Comparison of ENCODE assay signal across 19 cellular contexts in genomic region chr17:77414811-77415400, GRCh38.
DNase-seq lines count a peak whose midpoint lies in the region; ATAC-seq, FAIRE-seq and TF ChIP-seq lines count a peak whose summit lies in the region.
"Had no signal": no experiment of that assay in that cellular context is flagged by ENCODE, and none has a peak within 500 bp of the region (broad histone marks: within the 10 kb centered on the region; RNA-seq: fewer than 3 reads in every experiment).

No MANE protein-coding gene starts in this region.

- no peak for DNase-seq in activated naive CD8-positive, alpha-beta T cell treated with anti-CD3 and anti-CD28 coated beads, Interleukin-2, amount 10 ng/mL, durations not matched to agents 7 days and 5 days
- DNase-seq in activated naive CD8-positive, alpha-beta T cell treated with anti-CD3 and anti-CD28 coated beads, Interleukin-2, amount 50 U/mL, for 24 hours: no peak
- DNase-seq in NCI-H774 (lab: John Stamatoyannopoulos, UW): peak; percentile 38
- DNase-seq in left colon: no peak
- DNase-seq in transverse colon: no peak
- DNase-seq in kidney: no peak
- DNase-seq: C1 segment of cervical spinal cord, DMS 273 treated with DMSO at 0.1 percent for 48 hours, HFFc6, NCI-H1930, NCI-H510A, NCI-H82, PC-3 had no signal

- H3K4me3 ChIP-seq in transverse colon: no peak overlapping the region
- H3K4me3 ChIP-seq in kidney (ENCODE audit: low read length in 2 of 2): no peak overlapping the region
- H3K4me3 ChIP-seq: K562 had no signal

- H3K4me1 Mint-ChIP-seq in activated naive CD8-positive, alpha-beta T cell treated with anti-CD3 and anti-CD28 coated beads, Interleukin-2, amount 10 ng/mL, durations not matched to agents 7 days and 5 days: peaks cover 36% of the 10 kb centered on the region
- peaks cover 42% of the 10 kb centered on the region for H3K4me1 Mint-ChIP-seq in activated naive CD8-positive, alpha-beta T cell treated with anti-CD3 and anti-CD28 coated beads, Interleukin-2, amount 50 U/mL, for 24 hours

- H3K27ac Mint-ChIP-seq in activated naive CD8-positive, alpha-beta T cell treated with anti-CD3 and anti-CD28 coated beads, Interleukin-2, amount 10 ng/mL, durations not matched to agents 7 days and 5 days: peak overlapping the region; percentile 25
- H3K27ac Mint-ChIP-seq in activated naive CD8-positive, alpha-beta T cell treated with anti-CD3 and anti-CD28 coated beads, Interleukin-2, amount 50 U/mL, for 24 hours: no peak overlapping the region
- H3K27ac Mint-ChIP-seq: HFFc6 had no signal

- H3K9me3 Mint-ChIP-seq in activated naive CD8-positive, alpha-beta T cell treated with anti-CD3 and anti-CD28 coated beads, Interleukin-2, amount 10 ng/mL, durations not matched to agents 7 days and 5 days: no peaks in the 10 kb centered on the region
- H3K9me3 Mint-ChIP-seq in activated naive CD8-positive, alpha-beta T cell treated with anti-CD3 and anti-CD28 coated beads, Interleukin-2, amount 50 U/mL, for 24 hours: no peaks in the 10 kb centered on the region

- no peak for ATAC-seq in activated naive CD8-positive, alpha-beta T cell treated with anti-CD3 and anti-CD28 coated beads, Interleukin-2, amount 10 ng/mL, durations not matched to agents 7 days and 5 days (ENCODE audit: low read depth)
- ATAC-seq in activated naive CD8-positive, alpha-beta T cell treated with anti-CD3 and anti-CD28 coated beads, Interleukin-2, amount 50 U/mL, for 24 hours: no peak
- peak; percentile 26 for ATAC-seq in left colon
- no peak for ATAC-seq in HG03469 (IDR thresholded peaks at IDR 0.05; ENCODE audit: unreplicated experiment)
- no peak for ATAC-seq in GM21515 (IDR thresholded peaks at IDR 0.05; ENCODE audit: unreplicated experiment)
- ATAC-seq: K562, PC-3 had no signal

- no peaks in the 10 kb centered on the region for H3K27me3 ChIP-seq in transverse colon

- H3K4me1 ChIP-seq in transverse colon: peaks cover 19 to 30% (median 24%) of the 10 kb centered on the region in 4 donors
- H3K4me1 ChIP-seq in kidney (ENCODE audit: control insufficient read depth in 1 of 2, insufficient read depth in 1 of 2, low read depth in 1 of 2, low read length in 2 of 2): peaks cover 0 to 9% of the 10 kb centered on the region in 2 donors

- peaks cover 27% of the 10 kb centered on the region for H3K36me3 Mint-ChIP-seq in activated naive CD8-positive, alpha-beta T cell treated with anti-CD3 and anti-CD28 coated beads, Interleukin-2, amount 10 ng/mL, durations not matched to agents 7 days and 5 days
- no peaks in the 10 kb centered on the region for H3K36me3 Mint-ChIP-seq in activated naive CD8-positive, alpha-beta T cell treated with anti-CD3 and anti-CD28 coated beads, Interleukin-2, amount 50 U/mL, for 24 hours (ENCODE audit: low read depth)

- no peak for TF ChIP-seq POLR2A in transverse colon (IDR thresholded peaks at IDR 0.05)

- no peak overlapping the region for H3K9ac ChIP-seq in kidney (ENCODE audit: low read length in 2 of 2)

- H3K9me3 ChIP-seq in transverse colon: no peaks in the 10 kb centered on the region
- no peaks in the 10 kb centered on the region for H3K9me3 ChIP-seq in kidney (ENCODE audit: control insufficient read depth in 1 of 2, low read length in 2 of 2)

- in situ Hi-C loops in transverse colon (cut with MboI; ENCODE audit: low pct_ligation_motif_present in 1 of 4, low pct_unique_long_range_greater_than_20kb in 1 of 4, low sequenced_read_pairs in 3 of 4): no loop called here

- no peak for FAIRE-seq in kidney (lab: Jason Lieb, UNC)
- FAIRE-seq: GM12892, GM19239, H54, K562 had no signal

- H3K36me3 ChIP-seq in transverse colon: no peaks in the 10 kb centered on the region
- H3K36me3 ChIP-seq in kidney (ENCODE audit: control insufficient read depth in 1 of 2, insufficient read depth in 2 of 2, low read length in 2 of 2): no peaks in the 10 kb centered on the region

- no peak for TF ChIP-seq EP300 in transverse colon (IDR thresholded peaks at IDR 0.05; ENCODE audit: low read depth)

- 40 to 84% methylated on average over 1 to 14 of the region's 15 CpGs for WGBS in transverse colon (ENCODE audit: low coverage in 1 of 2), 2 donors

- intact Hi-C loops in left colon (cut with DNase I, micrococcal nuclease): no loop called here
- intact Hi-C loops in transverse colon (cut with DNase I; ENCODE audit: low total_unique reads): no loop called here
- intact Hi-C loops in kidney (cut with DNase I): no loop called here

- POLR2A ChIA-PET in activated naive CD8-positive, alpha-beta T cell treated with anti-CD3 and anti-CD28 coated beads, Interleukin-2, amount 10 ng/mL, durations not matched to agents 7 days and 5 days (lab: Charles Lee): interaction anchor here (0.7 to 1.6 kb wide), 3 partner anchors 12 to 57 kb away, joined by 3 to 7 read pairs (median 5); no protein-coding TSS in a partner anchor

- no peaks in the 10 kb centered on the region for H3K27me3 Mint-ChIP-seq in activated naive CD8-positive, alpha-beta T cell treated with anti-CD3 and anti-CD28 coated beads, Interleukin-2, amount 10 ng/mL, durations not matched to agents 7 days and 5 days
- H3K27me3 Mint-ChIP-seq in activated naive CD8-positive, alpha-beta T cell treated with anti-CD3 and anti-CD28 coated beads, Interleukin-2, amount 50 U/mL, for 24 hours: no peaks in the 10 kb centered on the region

- peak overlapping the region in 3 of 4 donors; percentile 42 to 94 (median 94) for H3K27ac ChIP-seq in transverse colon
- no peak overlapping the region for H3K27ac ChIP-seq in kidney (ENCODE audit: low read depth in 2 of 2, low read length in 2 of 2)

- H3K4me3 Mint-ChIP-seq in activated naive CD8-positive, alpha-beta T cell treated with anti-CD3 and anti-CD28 coated beads, Interleukin-2, amount 10 ng/mL, durations not matched to agents 7 days and 5 days: no peak overlapping the region
- no peak overlapping the region for H3K4me3 Mint-ChIP-seq in activated naive CD8-positive, alpha-beta T cell treated with anti-CD3 and anti-CD28 coated beads, Interleukin-2, amount 50 U/mL, for 24 hours
- H3K4me3 Mint-ChIP-seq: HFFc6 had no signal

- TF ChIP-seq CTCF in transverse colon (IDR thresholded peaks at IDR 0.05) (no peak), kidney (IDR thresholded peaks at IDR 0.05; ENCODE audit: borderline replicate concordance, extremely low read depth, insufficient read depth) (no peak)

Comparison
In these comparisons a context has a peak if more than half of its experiments do, and no peak if none do; other contexts are left out.
1. H3K27ac ChIP-seq: peak in transverse colon (3 of 4); none in kidney (0 of 2).